1 cellular context compared by ENCODE assay signal in genomic region chr3:69251078-69251805, GRCh38.
A peak's percentile ranks its signal among the peaks of the same experiment; 100 is the strongest.
TF ChIP-seq lines count a peak whose summit lies in the region.

No MANE protein-coding gene starts in this region.

TF ChIP-seq in HEK293, 187 proteins besides CTCF, POLR2A, EP300 and RAD21 (continued from another document):
- TF ChIP-seq KLF17 (tag by site-specific recombination; IDR thresholded peaks at IDR 0.05), result no peak
- no peak for TF ChIP-seq ZNF571 (tag by site-specific recombination; IDR thresholded peaks at IDR 0.05)
- no peak for TF ChIP-seq ZNF785 (tag by site-specific recombination; IDR thresholded peaks at IDR 0.05)
- peak; percentile 89 for TF ChIP-seq PRDM6 (tag by site-specific recombination; IDR thresholded peaks at IDR 0.05)
- TF ChIP-seq SALL2 (tag by site-specific recombination; IDR thresholded peaks at IDR 0.05; ENCODE audit: borderline replicate concordance), result no peak
- TF ChIP-seq ZSCAN23 (tag by site-specific recombination; IDR thresholded peaks at IDR 0.05), result no peak
- TF ChIP-seq ZFP3 (tag by site-specific recombination; IDR thresholded peaks at IDR 0.05; ENCODE audit: low read depth), result no peak
- no peak for TF ChIP-seq ZFP41 (tag by site-specific recombination; IDR thresholded peaks at IDR 0.05; ENCODE audit: borderline replicate concordance)
- TF ChIP-seq ZSCAN5A (tag by site-specific recombination; IDR thresholded peaks at IDR 0.05), result no peak
- TF ChIP-seq HOXD13 (CRISPR knock-in tag; IDR thresholded peaks at IDR 0.05; ENCODE audit: borderline replicate concordance), result no peak
- no peak for TF ChIP-seq ZNF266 (tag by site-specific recombination; IDR thresholded peaks at IDR 0.05; ENCODE audit: low read depth)
- no peak for TF ChIP-seq ZNF596 (tag by site-specific recombination; IDR thresholded peaks at IDR 0.05)
- TF ChIP-seq ZNF624 (tag by site-specific recombination; IDR thresholded peaks at IDR 0.05), result no peak
- TF ChIP-seq GLIS1 (tag by site-specific recombination; IDR thresholded peaks at IDR 0.05), result no peak
- TF ChIP-seq ZNF350 (tag by site-specific recombination; IDR thresholded peaks at IDR 0.05), result no peak
- TF ChIP-seq ZNF548 (tag by site-specific recombination; IDR thresholded peaks at IDR 0.05), result no peak
- peak; percentile 85 for TF ChIP-seq PRDM4 (tag by site-specific recombination; IDR thresholded peaks at IDR 0.05)
- no peak for TF ChIP-seq ZNF37A (tag by site-specific recombination; IDR thresholded peaks at IDR 0.05)
- no peak for TF ChIP-seq ZBTB10 (tag by site-specific recombination; IDR thresholded peaks at IDR 0.05)
- TF ChIP-seq KLF8 (tag by site-specific recombination; IDR thresholded peaks at IDR 0.05), result 0 out of 2 replicates have a peak, but pooled peaks have one; percentile 16
- 0 out of 2 replicates have a peak, but pooled peaks have one; percentile 28 for TF ChIP-seq BCL6B (tag by site-specific recombination; IDR thresholded peaks at IDR 0.05)
- TF ChIP-seq ZNF10 (tag by site-specific recombination; IDR thresholded peaks at IDR 0.05), result no peak
- TF ChIP-seq ZNF561 (tag by site-specific recombination; IDR thresholded peaks at IDR 0.05; ENCODE audit: borderline replicate concordance), result no peak
